1 cellular context compared by ENCODE assay signal in the genomic region with DNA sequence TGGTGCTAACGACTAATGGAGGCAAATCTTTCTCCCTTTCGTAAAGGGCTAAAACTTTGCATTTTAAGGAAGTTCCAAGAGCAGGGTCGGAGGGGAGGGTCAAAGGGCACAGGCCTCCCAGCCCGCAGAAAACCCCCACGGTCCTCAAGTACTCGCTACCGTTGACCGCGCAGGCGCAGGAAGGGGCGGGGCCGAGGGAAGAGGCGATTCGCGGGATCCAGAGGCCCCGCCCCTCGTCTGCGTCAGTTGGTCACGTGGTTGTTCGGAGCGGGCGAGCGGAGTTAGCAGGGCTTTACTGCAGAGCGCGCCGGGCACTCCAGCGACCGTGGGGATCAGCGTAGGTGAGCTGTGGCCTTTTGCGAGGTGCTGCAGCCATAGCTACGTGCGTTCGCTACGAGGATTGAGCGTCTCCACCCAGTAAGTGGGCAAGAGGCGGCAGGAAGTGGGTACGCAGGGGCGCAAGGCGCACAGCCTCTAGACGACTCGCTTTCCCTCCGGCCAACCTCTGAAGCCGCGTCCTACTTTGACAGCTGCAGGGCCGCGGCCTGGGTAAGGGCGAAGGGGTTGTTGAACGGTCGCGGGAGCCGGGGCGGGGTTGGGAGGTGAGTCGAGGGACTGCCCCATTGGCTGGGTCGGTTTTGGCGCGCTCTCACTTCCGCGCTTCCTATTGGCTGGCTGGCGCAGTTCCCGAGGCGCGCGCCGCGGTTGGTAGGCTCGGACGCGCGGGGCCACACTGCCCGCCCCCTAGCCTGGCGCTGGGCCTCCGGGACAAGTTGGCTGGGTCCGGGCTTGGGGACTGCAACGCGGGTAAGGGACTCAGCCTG.
TF ChIP-seq lines count a peak whose summit lies in the region.

A gene (plus strand): TSS at position 242 of the 824 bp plus-strand sequence. CDS start 2,310 bp downstream, outside the sequence.

TF ChIP-seq in HEK293, 187 proteins besides CTCF, POLR2A, EP300 and RAD21 (continued from another document and continues in another):
- TF ChIP-seq, protein P1, sequence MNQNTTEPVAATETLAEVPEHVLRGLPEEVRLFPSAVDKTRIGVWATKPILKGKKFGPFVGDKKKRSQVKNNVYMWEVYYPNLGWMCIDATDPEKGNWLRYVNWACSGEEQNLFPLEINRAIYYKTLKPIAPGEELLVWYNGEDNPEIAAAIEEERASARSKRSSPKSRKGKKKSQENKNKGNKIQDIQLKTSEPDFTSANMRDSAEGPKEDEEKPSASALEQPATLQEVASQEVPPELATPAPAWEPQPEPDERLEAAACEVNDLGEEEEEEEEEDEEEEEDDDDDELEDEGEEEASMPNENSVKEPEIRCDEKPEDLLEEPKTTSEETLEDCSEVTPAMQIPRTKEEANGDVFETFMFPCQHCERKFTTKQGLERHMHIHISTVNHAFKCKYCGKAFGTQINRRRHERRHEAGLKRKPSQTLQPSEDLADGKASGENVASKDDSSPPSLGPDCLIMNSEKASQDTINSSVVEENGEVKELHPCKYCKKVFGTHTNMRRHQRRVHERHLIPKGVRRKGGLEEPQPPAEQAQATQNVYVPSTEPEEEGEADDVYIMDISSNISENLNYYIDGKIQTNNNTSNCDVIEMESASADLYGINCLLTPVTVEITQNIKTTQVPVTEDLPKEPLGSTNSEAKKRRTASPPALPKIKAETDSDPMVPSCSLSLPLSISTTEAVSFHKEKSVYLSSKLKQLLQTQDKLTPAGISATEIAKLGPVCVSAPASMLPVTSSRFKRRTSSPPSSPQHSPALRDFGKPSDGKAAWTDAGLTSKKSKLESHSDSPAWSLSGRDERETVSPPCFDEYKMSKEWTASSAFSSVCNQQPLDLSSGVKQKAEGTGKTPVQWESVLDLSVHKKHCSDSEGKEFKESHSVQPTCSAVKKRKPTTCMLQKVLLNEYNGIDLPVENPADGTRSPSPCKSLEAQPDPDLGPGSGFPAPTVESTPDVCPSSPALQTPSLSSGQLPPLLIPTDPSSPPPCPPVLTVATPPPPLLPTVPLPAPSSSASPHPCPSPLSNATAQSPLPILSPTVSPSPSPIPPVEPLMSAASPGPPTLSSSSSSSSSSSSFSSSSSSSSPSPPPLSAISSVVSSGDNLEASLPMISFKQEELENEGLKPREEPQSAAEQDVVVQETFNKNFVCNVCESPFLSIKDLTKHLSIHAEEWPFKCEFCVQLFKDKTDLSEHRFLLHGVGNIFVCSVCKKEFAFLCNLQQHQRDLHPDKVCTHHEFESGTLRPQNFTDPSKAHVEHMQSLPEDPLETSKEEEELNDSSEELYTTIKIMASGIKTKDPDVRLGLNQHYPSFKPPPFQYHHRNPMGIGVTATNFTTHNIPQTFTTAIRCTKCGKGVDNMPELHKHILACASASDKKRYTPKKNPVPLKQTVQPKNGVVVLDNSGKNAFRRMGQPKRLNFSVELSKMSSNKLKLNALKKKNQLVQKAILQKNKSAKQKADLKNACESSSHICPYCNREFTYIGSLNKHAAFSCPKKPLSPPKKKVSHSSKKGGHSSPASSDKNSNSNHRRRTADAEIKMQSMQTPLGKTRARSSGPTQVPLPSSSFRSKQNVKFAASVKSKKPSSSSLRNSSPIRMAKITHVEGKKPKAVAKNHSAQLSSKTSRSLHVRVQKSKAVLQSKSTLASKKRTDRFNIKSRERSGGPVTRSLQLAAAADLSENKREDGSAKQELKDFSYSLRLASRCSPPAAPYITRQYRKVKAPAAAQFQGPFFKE (tag by site-specific recombination; IDR thresholded peaks at IDR 0.05; ENCODE audit: borderline replicate concordance), result no peak
- TF ChIP-seq BCL11B (tag by site-specific recombination; IDR thresholded peaks at IDR 0.05; ENCODE audit: low read depth) (peak; percentile 99), OSR2 (tag by site-specific recombination; IDR thresholded peaks at IDR 0.05) (peak; percentile 37; the same call in 1 of the 2 replicates), FEZF1 (tag by site-specific recombination; IDR thresholded peaks at IDR 0.05) (0 out of 2 replicates have a peak, but pooled peaks have one; percentile 27), ZNF560 (tag by site-specific recombination; IDR thresholded peaks at IDR 0.05; ENCODE audit: borderline replicate concordance) (no peak), ZNF585B (tag by site-specific recombination; IDR thresholded peaks at IDR 0.05) (no peak), ZNF544 (tag by site-specific recombination; IDR thresholded peaks at IDR 0.05) (no peak), ZXDB (tag by site-specific recombination; IDR thresholded peaks at IDR 0.05) (peak; percentile 99), HOXD13 (CRISPR knock-in tag; IDR thresholded peaks at IDR 0.05; ENCODE audit: borderline replicate concordance) (peak; percentile 76; the same call in 1 of the 2 replicates), ZNF658 (tag by site-specific recombination; IDR thresholded peaks at IDR 0.05) (no peak), ZNF549 (tag by site-specific recombination; IDR thresholded peaks at IDR 0.05) (no peak), SCRT1 (tag by site-specific recombination; IDR thresholded peaks at IDR 0.05; ENCODE audit: borderline replicate concordance) (no peak; the same call in 1 of the 2 replicates), ZNF221 (tag by site-specific recombination; IDR thresholded peaks at IDR 0.05; ENCODE audit: borderline replicate concordance) (no peak; the same call in 1 of the 2 replicates), ZBTB20 (tag by site-specific recombination; IDR thresholded peaks at IDR 0.05) (peak; percentile 93), ZNF146 (tag by site-specific recombination; IDR thresholded peaks at IDR 0.05) (peak; percentile 70), ZNF211 (tag by site-specific recombination; IDR thresholded peaks at IDR 0.05; ENCODE audit: low read depth) (no peak), ZBTB7A (tag by site-specific recombination; IDR thresholded peaks at IDR 0.05; ENCODE audit: low read depth) (peak; percentile 90; the same call in 1 of the 2 replicates), ZNF510 (tag by site-specific recombination; IDR thresholded peaks at IDR 0.05; ENCODE audit: insufficient replicate concordance) (no peak), RBAK (tag by site-specific recombination; IDR thresholded peaks at IDR 0.05) (no peak), GLIS2 (tag by site-specific recombination; IDR thresholded peaks at IDR 0.05) (peak; percentile 94), ZNF302 (tag by site-specific recombination; IDR thresholded peaks at IDR 0.05; ENCODE audit: low read depth) (no peak), ZNF768 (tag by site-specific recombination; IDR thresholded peaks at IDR 0.05) (peak; percentile 37; the same call in 1 of the 2 replicates), ZNF37A (tag by site-specific recombination; IDR thresholded peaks at IDR 0.05) (no peak), ZNF785 (tag by site-specific recombination; IDR thresholded peaks at IDR 0.05) (peak; percentile 66; the same call in 1 of the 2 replicates)
- TF ChIP-seq, protein P2, sequence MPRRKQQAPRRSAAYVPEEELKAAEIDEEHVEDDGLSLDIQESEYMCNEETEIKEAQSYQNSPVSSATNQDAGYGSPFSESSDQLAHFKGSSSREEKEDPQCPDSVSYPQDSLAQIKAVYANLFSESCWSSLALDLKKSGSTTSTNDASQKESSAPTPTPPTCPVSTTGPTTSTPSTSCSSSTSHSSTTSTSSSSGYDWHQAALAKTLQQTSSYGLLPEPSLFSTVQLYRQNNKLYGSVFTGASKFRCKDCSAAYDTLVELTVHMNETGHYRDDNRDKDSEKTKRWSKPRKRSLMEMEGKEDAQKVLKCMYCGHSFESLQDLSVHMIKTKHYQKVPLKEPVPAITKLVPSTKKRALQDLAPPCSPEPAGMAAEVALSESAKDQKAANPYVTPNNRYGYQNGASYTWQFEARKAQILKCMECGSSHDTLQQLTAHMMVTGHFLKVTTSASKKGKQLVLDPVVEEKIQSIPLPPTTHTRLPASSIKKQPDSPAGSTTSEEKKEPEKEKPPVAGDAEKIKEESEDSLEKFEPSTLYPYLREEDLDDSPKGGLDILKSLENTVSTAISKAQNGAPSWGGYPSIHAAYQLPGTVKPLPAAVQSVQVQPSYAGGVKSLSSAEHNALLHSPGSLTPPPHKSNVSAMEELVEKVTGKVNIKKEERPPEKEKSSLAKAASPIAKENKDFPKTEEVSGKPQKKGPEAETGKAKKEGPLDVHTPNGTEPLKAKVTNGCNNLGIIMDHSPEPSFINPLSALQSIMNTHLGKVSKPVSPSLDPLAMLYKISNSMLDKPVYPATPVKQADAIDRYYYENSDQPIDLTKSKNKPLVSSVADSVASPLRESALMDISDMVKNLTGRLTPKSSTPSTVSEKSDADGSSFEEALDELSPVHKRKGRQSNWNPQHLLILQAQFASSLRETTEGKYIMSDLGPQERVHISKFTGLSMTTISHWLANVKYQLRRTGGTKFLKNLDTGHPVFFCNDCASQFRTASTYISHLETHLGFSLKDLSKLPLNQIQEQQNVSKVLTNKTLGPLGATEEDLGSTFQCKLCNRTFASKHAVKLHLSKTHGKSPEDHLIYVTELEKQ (tag by site-specific recombination; IDR thresholded peaks at IDR 0.05; ENCODE audit: borderline replicate concordance), result peak; percentile 54; the same call in 1 of the 2 replicates
- TF ChIP-seq, protein P3, sequence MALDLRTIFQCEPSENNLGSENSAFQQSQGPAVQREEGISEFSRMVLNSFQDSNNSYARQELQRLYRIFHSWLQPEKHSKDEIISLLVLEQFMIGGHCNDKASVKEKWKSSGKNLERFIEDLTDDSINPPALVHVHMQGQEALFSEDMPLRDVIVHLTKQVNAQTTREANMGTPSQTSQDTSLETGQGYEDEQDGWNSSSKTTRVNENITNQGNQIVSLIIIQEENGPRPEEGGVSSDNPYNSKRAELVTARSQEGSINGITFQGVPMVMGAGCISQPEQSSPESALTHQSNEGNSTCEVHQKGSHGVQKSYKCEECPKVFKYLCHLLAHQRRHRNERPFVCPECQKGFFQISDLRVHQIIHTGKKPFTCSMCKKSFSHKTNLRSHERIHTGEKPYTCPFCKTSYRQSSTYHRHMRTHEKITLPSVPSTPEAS (tag by site-specific recombination; IDR thresholded peaks at IDR 0.05), result peak; percentile 66
- TF ChIP-seq, protein P4, sequence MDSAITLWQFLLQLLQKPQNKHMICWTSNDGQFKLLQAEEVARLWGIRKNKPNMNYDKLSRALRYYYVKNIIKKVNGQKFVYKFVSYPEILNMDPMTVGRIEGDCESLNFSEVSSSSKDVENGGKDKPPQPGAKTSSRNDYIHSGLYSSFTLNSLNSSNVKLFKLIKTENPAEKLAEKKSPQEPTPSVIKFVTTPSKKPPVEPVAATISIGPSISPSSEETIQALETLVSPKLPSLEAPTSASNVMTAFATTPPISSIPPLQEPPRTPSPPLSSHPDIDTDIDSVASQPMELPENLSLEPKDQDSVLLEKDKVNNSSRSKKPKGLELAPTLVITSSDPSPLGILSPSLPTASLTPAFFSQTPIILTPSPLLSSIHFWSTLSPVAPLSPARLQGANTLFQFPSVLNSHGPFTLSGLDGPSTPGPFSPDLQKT (IDR thresholded peaks at IDR 0.05; ENCODE audit: borderline replicate concordance, low read depth, low read length), result no peak
- TF ChIP-seq, protein P5, sequence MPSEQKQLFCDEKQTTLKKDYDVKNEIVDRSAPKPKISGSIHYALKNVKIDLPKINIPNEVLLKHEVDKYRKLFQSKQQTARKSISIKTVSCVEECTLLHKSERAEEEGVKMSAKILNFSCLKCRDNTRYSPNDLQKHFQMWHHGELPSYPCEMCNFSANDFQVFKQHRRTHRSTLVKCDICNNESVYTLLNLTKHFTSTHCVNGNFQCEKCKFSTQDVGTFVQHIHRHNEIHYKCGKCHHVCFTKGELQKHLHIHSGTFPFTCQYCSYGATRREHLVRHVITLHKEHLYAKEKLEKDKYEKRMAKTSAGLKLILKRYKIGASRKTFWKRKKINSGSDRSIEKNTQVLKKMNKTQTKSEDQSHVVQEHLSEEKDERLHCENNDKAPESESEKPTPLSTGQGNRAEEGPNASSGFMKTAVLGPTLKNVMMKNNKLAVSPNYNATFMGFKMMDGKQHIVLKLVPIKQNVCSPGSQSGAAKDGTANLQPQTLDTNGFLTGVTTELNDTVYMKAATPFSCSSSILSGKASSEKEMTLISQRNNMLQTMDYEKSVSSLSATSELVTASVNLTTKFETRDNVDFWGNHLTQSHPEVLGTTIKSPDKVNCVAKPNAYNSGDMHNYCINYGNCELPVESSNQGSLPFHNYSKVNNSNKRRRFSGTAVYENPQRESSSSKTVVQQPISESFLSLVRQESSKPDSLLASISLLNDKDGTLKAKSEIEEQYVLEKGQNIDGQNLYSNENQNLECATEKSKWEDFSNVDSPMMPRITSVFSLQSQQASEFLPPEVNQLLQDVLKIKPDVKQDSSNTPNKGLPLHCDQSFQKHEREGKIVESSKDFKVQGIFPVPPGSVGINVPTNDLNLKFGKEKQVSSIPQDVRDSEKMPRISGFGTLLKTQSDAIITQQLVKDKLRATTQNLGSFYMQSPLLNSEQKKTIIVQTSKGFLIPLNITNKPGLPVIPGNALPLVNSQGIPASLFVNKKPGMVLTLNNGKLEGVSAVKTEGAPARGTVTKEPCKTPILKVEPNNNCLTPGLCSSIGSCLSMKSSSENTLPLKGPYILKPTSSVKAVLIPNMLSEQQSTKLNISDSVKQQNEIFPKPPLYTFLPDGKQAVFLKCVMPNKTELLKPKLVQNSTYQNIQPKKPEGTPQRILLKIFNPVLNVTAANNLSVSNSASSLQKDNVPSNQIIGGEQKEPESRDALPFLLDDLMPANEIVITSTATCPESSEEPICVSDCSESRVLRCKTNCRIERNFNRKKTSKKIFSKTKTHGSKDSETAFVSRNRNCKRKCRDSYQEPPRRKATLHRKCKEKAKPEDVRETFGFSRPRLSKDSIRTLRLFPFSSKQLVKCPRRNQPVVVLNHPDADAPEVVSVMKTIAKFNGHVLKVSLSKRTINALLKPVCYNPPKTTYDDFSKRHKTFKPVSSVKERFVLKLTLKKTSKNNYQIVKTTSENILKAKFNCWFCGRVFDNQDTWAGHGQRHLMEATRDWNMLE (tag by site-specific recombination; conservative IDR thresholded peaks at IDR 0.05; ENCODE audit: low read depth), result no peak
- TF ChIP-seq, protein P6, sequence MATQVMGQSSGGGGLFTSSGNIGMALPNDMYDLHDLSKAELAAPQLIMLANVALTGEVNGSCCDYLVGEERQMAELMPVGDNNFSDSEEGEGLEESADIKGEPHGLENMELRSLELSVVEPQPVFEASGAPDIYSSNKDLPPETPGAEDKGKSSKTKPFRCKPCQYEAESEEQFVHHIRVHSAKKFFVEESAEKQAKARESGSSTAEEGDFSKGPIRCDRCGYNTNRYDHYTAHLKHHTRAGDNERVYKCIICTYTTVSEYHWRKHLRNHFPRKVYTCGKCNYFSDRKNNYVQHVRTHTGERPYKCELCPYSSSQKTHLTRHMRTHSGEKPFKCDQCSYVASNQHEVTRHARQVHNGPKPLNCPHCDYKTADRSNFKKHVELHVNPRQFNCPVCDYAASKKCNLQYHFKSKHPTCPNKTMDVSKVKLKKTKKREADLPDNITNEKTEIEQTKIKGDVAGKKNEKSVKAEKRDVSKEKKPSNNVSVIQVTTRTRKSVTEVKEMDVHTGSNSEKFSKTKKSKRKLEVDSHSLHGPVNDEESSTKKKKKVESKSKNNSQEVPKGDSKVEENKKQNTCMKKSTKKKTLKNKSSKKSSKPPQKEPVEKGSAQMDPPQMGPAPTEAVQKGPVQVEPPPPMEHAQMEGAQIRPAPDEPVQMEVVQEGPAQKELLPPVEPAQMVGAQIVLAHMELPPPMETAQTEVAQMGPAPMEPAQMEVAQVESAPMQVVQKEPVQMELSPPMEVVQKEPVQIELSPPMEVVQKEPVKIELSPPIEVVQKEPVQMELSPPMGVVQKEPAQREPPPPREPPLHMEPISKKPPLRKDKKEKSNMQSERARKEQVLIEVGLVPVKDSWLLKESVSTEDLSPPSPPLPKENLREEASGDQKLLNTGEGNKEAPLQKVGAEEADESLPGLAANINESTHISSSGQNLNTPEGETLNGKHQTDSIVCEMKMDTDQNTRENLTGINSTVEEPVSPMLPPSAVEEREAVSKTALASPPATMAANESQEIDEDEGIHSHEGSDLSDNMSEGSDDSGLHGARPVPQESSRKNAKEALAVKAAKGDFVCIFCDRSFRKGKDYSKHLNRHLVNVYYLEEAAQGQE (tag by site-specific recombination; IDR thresholded peaks at IDR 0.05), result peak; percentile 75
